8 cellular contexts compared by ENCODE assay signal in genomic region chr2:215920244-215921100, GRCh38.
DNase-seq lines count a peak whose midpoint lies in the region; ATAC-seq, FAIRE-seq and TF ChIP-seq lines count a peak whose summit lies in the region.

No MANE protein-coding gene starts in this region.

- 25% methylated on average over 8 of the region's 8 CpGs for WGBS in GM12878 (ENCODE audit: insufficient coverage, insufficient replicate concordance, low lambda C conversion rate, missing lambda C conversion rate)

- intact Hi-C loops in GM12878 (cut with micrococcal nuclease; ENCODE audit: unreplicated experiment): loop anchor here (1.0 to 5.0 kb wide), 3 partner anchors 571 to 960 kb away; no protein-coding TSS in a partner anchor

- H2AFZ ChIP-seq in ACC112 (ENCODE audit: low read length, unreplicated experiment) (peak overlapping the region; percentile 34), GM12878 (ENCODE audit: control insufficient read depth, low read depth, low read length) (no peak overlapping the region)

- peaks cover 1% of the 10 kb centered on the region; the same call in 1 of the 3 replicates for H3K9me3 ChIP-seq in GM12878 (replicated peaks; ENCODE audit: control insufficient read depth, insufficient read depth, low read length)

- peak; percentile 36 for ATAC-seq in GM18499 (IDR thresholded peaks at IDR 0.05; ENCODE audit: insufficient read depth, unreplicated experiment)
- peak; percentile 64 for ATAC-seq in HG02840 (IDR thresholded peaks at IDR 0.05; ENCODE audit: low FRiP score, unreplicated experiment)
- peak; percentile 75 for ATAC-seq in GM12878

- TF ChIP-seq EP300 in GM12878 (IDR thresholded peaks at IDR 0.05; ENCODE audit: borderline replicate concordance in 1 of 2, control insufficient read depth in 1 of 2, low read depth in 2 of 2, low read length in 2 of 2): no peak

- peak; percentile 23 for FAIRE-seq in GM12878 (lab: Jason Lieb, UNC)

- RAD21 ChIA-PET in GM12878 (lab: Charles Lee; ENCODE audit: unreplicated experiment): interaction anchor here (0.6 to 2.0 kb wide), 8 partner anchors 11 to 609 kb away, joined by 3 to 9 read pairs (median 4); partner anchors contain the start of gene ATIC

- no peaks in the 10 kb centered on the region for H3K36me3 ChIP-seq in ACC112 (ENCODE audit: insufficient read depth, low read length)
- H3K36me3 ChIP-seq in GM12878 (ENCODE audit: control insufficient read depth in 2 of 2, insufficient read depth in 2 of 2, low read length in 1 of 2): no peaks in the 10 kb centered on the region

- no peak overlapping the region for H3K4me2 ChIP-seq in GM12878 (ENCODE audit: control insufficient read depth, insufficient read depth)

- in situ Hi-C loops in GM12878 (cut with MboI): loop anchor here (25.0 kb wide), 1 partner anchor 458 kb away; no protein-coding TSS in a partner anchor

- POLR2A ChIA-PET in GM12878 (lab: Charles Lee): interaction anchor here (0.6 to 1.2 kb wide), 2 partner anchors 651 to 652 kb away, joined by 3 to 8 read pairs; no protein-coding TSS in a partner anchor

- no peaks in the 10 kb centered on the region for H4K20me1 ChIP-seq in GM12878 (ENCODE audit: control insufficient read depth, insufficient read depth)

- no peak overlapping the region; the same call in 1 of the 2 replicates for H3K27ac ChIP-seq in ACC112 (ENCODE audit: low read depth, low read length)
- H3K27ac ChIP-seq in GM12878 (ENCODE audit: control insufficient read depth, insufficient read depth): no peak overlapping the region

- SMC1A ChIA-PET in GM12878 (lab: Charles Lee; ENCODE audit: uncharacterized antibody, unreplicated experiment): interaction anchor here (0.7 to 15.1 kb wide), 19 partner anchors 9 to 1104 kb away, joined by 3 to 185 read pairs (median 5); no protein-coding TSS in a partner anchor

- no peak overlapping the region for H3K9ac ChIP-seq in GM12878 (ENCODE audit: control insufficient read depth, insufficient read depth, low read length)

- no peak for TF ChIP-seq POLR2A in GM12878 (IDR thresholded peaks at IDR 0.05; ENCODE audit: low read depth, low read length)

- DNase-seq in NCI-H128 (lab: John Stamatoyannopoulos, UW; ENCODE audit: unreplicated experiment): peak; percentile 4
- DNase-seq in T-helper 1 cell: peak; percentile 6 to 46 (median 26)
- no peak for DNase-seq in GM12878 (ENCODE audit: low read depth, low spot score)
- DNase-seq in iPS-NIHi7 (ENCODE audit: extremely low spot score): peak; percentile 60
- peak; percentile 11 to 44 for DNase-seq in stimulated activated CD4-positive, alpha-beta T cell treated with anti-CD3 and anti-CD28 coated beads, Interleukin-12 subunit alpha, Interleukin-12 subunit beta, amount 100 ng/mL, for 24 hours (ENCODE audit: low read depth in 2 of 2)

- H3K4me3 ChIP-seq in ACC112 (ENCODE audit: low read depth, low read length) (no peak overlapping the region), GM12878 (no peak overlapping the region)

- H3K27me3 ChIP-seq in ACC112 (ENCODE audit: insufficient read depth, low read length) (no peaks in the 10 kb centered on the region), GM12878 (replicated peaks in 1 of 2; ENCODE audit: control insufficient read depth in 2 of 2, insufficient read depth in 2 of 2, low read length in 1 of 2) (no peaks in the 10 kb centered on the region)

- H3K4me1 ChIP-seq in ACC112 (ENCODE audit: control insufficient read depth, insufficient read depth, low read length, unreplicated experiment) (peaks cover 20% of the 10 kb centered on the region), GM12878 (ENCODE audit: control insufficient read depth, insufficient read depth, low read length) (peaks cover 25% of the 10 kb centered on the region)

- peak; percentile 89 to 93 (median 91); a peak in 5 of 6 replicates for TF ChIP-seq CTCF in GM12878 (IDR thresholded peaks at IDR 0.05 in 2 of 3, conservative IDR thresholded peaks at IDR 0.05 in 1 of 3; ENCODE audit: control insufficient read depth in 2 of 3, extremely low read depth in 1 of 3, insufficient read depth in 1 of 3, low read depth in 3 of 3, low read length in 3 of 3)

- no TSS peak for BruUV-seq in GM12878 (replicated peaks; lab: Mats Ljungman, UMichigan)

- H3K79me2 ChIP-seq in ACC112 (ENCODE audit: control insufficient read depth, insufficient read depth, low read length, unreplicated experiment): no peaks in the 10 kb centered on the region
- H3K79me2 ChIP-seq in GM12878 (ENCODE audit: control insufficient read depth, insufficient read depth, low read length): no peaks in the 10 kb centered on the region

- TF ChIP-seq RAD21 in GM12878 (IDR thresholded peaks at IDR 0.05; ENCODE audit: insufficient read depth, low read depth, low read length): peak; percentile 95

- CTCF ChIA-PET in GM12878 (lab: Yijun Ruan, JAX): interaction anchor here (0.6 to 4.7 kb wide), 29 partner anchors 11 to 974 kb away, joined by 3 to 34 read pairs (median 4); no protein-coding TSS in a partner anchor

TF ChIP-seq in GM12878, 131 proteins besides CTCF, POLR2A, EP300 and RAD21:
- TF ChIP-seq FOXK2 (IDR thresholded peaks at IDR 0.05) (no peak), SKIL (IDR thresholded peaks at IDR 0.05; ENCODE audit: low read depth, poor library complexity, severe bottlenecking) (peak; percentile 20), TCF12 (IDR thresholded peaks at IDR 0.05; ENCODE audit: low read depth, low read length) (no peak), NRF1 (conservative IDR thresholded peaks at IDR 0.05; ENCODE audit: low read depth, low read length) (no peak), FOS (IDR thresholded peaks at IDR 0.05; ENCODE audit: borderline replicate concordance, extremely low read depth, insufficient read length) (no peak), ATF7 (IDR thresholded peaks at IDR 0.05; ENCODE audit: low read depth) (no peak), MYB (IDR thresholded peaks at IDR 0.05; ENCODE audit: borderline replicate concordance, low read depth, low read length) (no peak), SUZ12 (IDR thresholded peaks at IDR 0.05; ENCODE audit: unreplicated experiment) (no peak), YY1 (IDR thresholded peaks at IDR 0.05; ENCODE audit: low read depth, low read length) (peak; percentile 88), NR2C1 (IDR thresholded peaks at IDR 0.05) (no peak), BRCA1 (IDR thresholded peaks at IDR 0.05; ENCODE audit: low read depth, low read length) (no peak), SMC3 (IDR thresholded peaks at IDR 0.05; ENCODE audit: borderline replicate concordance, low read length) (peak; percentile 91)
